ENCODE assay signal across 25 cellular contexts in the genomic region with DNA sequence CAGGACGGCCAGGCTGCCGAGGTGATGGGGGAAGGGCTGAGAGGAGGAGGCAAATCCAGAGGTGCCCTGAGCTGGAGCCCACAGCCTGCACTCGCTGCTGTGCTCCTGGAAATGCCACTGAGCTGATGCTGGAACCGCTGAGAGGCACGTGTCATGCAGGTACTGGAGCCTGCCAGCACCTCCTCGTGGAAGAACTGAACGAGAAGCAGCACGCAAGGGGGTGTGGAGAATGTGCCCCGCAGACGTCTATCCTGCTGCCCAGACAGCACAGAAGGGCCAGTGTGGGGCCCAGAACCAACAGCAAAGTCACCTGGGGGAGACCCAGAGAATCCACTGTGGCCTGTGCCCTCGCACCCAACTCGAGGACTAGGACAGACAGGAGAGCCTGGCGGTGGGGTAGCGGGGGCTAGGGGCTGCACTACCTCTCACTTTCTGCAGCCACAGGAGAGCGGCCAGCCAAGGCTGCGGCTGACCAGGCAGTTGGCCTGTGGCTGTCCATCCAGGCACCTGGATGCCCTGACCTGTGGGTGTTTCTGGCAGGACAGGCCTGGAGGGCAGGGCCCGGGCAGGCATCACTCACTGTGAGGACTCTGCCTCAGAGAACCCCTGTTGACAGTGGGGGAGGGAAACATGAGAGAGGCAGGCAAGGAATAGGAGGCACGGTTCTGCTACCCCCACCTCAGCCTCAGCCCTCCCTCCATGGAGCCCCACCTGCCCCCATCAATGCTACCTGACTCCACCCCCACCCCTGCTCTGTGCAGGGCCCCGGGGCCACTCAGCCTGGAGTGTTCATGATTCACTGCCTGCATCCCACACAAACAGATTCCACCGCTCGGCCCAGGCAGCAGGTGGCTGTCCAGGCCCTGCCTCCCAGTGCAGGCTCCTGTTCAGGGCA.
DNase-seq lines count a peak whose midpoint lies in the region; ATAC-seq and TF ChIP-seq lines count a peak whose summit lies in the region.
"Had no signal": no experiment of that assay in that cellular context is flagged by ENCODE, and none has a peak within 500 bp of the region (broad histone marks: within the 10 kb centered on the region; RNA-seq: fewer than 3 reads in every experiment).

No MANE protein-coding gene starts in this region.

- no peaks in the 10 kb centered on the region for H3K9me3 Mint-ChIP-seq in chondrocyte (ENCODE audit: low read depth)
- H3K9me3 Mint-ChIP-seq: activated B cell treated with CpG ODN at 0.5 μM for 24 hours; activated naive CD8-positive, alpha-beta T cell treated with anti-CD3 and anti-CD28 coated beads, Interleukin-2, amount 10 ng/mL, durations not matched to agents 7 days and 5 days; memory B cell; natural killer cell treated with Interleukin-12 subunit alpha and Interleukin-12 subunit beta and Interleukin-15 and Interleukin-18, amount 100 ng/mL, for 72 hours; stimulated activated memory B cell treated with anti-CD40 and anti-IgM and Interleukin-4, amounts not matched to agents 10 μg/mL and 1 μg/mL and 100 μg/mL, for 72 hours; T-helper 1 cell treated with Interleukin-12 subunit alpha and Interleukin-12 subunit beta and Interleukin-4 antibody, amounts not matched to agents 30 μg/mL and 1 μg/mL, for 36 hours had no signal

- 74% methylated on average over 21 of the region's 21 CpGs for WGBS in right cardiac atrium

- no peak for TF ChIP-seq CTCF in chondrocyte (IDR thresholded peaks at IDR 0.05)
- TF ChIP-seq CTCF in left lung (IDR thresholded peaks at IDR 0.05) = no peak
- no peak for TF ChIP-seq CTCF in upper lobe of right lung (IDR thresholded peaks at IDR 0.05)

- H3K27me3 Mint-ChIP-seq in chondrocyte (ENCODE audit: low read depth) = no peaks in the 10 kb centered on the region

- intact Hi-C loops in right cardiac atrium (cut with DNase I) = no loop called here
- intact Hi-C loops in left cardiac atrium (cut with DNase I) = no loop called here
- intact Hi-C loops in left lung (cut with DNase I) = no loop called here
- intact Hi-C loops in upper lobe of right lung (cut with DNase I) = no loop called here

- no peak overlapping the region for H3K27ac Mint-ChIP-seq in chondrocyte (ENCODE audit: unreplicated experiment)
- H3K27ac Mint-ChIP-seq: activated B cell treated with CpG ODN at 0.5 μM for 24 hours; activated naive CD8-positive, alpha-beta T cell treated with anti-CD3 and anti-CD28 coated beads, Interleukin-2, amount 10 ng/mL, durations not matched to agents 7 days and 5 days; memory B cell; natural killer cell treated with Interleukin-12 subunit alpha and Interleukin-12 subunit beta and Interleukin-15 and Interleukin-18, amount 100 ng/mL, for 72 hours; stimulated activated memory B cell treated with anti-CD40 and anti-IgM and Interleukin-4, amounts not matched to agents 10 μg/mL and 1 μg/mL and 100 μg/mL, for 72 hours; T-helper 1 cell treated with Interleukin-12 subunit alpha and Interleukin-12 subunit beta and Interleukin-4 antibody, amounts not matched to agents 30 μg/mL and 1 μg/mL, for 36 hours had no signal

- H3K4me3 ChIP-seq in right cardiac atrium (ENCODE audit: low read length) = no peak overlapping the region
- no peak overlapping the region for H3K4me3 ChIP-seq in left lung
- H3K4me3 ChIP-seq in upper lobe of right lung = no peak overlapping the region
- H3K4me3 ChIP-seq: dorsolateral prefrontal cortex, GM23248, prostate gland, upper lobe of left lung had no signal

- no peaks in the 10 kb centered on the region for H3K4me1 ChIP-seq in right cardiac atrium (ENCODE audit: control insufficient read depth, insufficient read depth, low read length)
- H3K4me1 ChIP-seq in left lung = no peaks in the 10 kb centered on the region
- no peaks in the 10 kb centered on the region for H3K4me1 ChIP-seq in upper lobe of right lung
- H3K4me1 ChIP-seq: prostate gland, upper lobe of left lung had no signal

- no peak overlapping the region for H3K27ac ChIP-seq in right cardiac atrium (ENCODE audit: low read length)
- H3K27ac ChIP-seq in left lung = no peak overlapping the region
- H3K27ac ChIP-seq in upper lobe of right lung = no peak overlapping the region
- H3K27ac ChIP-seq: brain microvascular endothelial cell, dorsolateral prefrontal cortex, GM23248, HL-60, prostate gland, upper lobe of left lung had no signal

- DNase-seq in right cardiac atrium (peak in 2 of 3 donors; percentile 31 to 35), left cardiac atrium (no peak), chondrocyte (ENCODE audit: low spot score) (peak; percentile 72), left lung (peak in 1 of 2 donors; percentile 27), upper lobe of right lung (peak; percentile 63), superior temporal gyrus (ENCODE audit: extremely low spot score) (no peak), NCI-H82 (lab: John Stamatoyannopoulos, UW) (no peak)
- DNase-seq: activated B cell treated with CpG ODN at 0.5 μM for 24 hours; activated CD8-positive, alpha-beta memory T cell treated with anti-CD3 and anti-CD28 coated beads for 24 hours; activated naive CD8-positive, alpha-beta T cell treated with anti-CD3 and anti-CD28 coated beads, Interleukin-2, amount 10 ng/mL, durations not matched to agents 7 days and 5 days; brain microvascular endothelial cell; C1 segment of cervical spinal cord; GM23248; NCI-H1694 treated with DMSO at 0.1 percent for 48 hours; NCI-H446 treated with DMSO at 0.1 percent for 48 hours had no signal

- H3K9me3 ChIP-seq in right cardiac atrium (ENCODE audit: control insufficient read depth, low read length) = no peaks in the 10 kb centered on the region
- no peaks in the 10 kb centered on the region for H3K9me3 ChIP-seq in left lung
- no peaks in the 10 kb centered on the region for H3K9me3 ChIP-seq in upper lobe of right lung
- H3K9me3 ChIP-seq: prostate gland, upper lobe of left lung had no signal

- peaks cover 20% of the 10 kb centered on the region for H3K4me1 Mint-ChIP-seq in chondrocyte (ENCODE audit: low read depth)
- H3K4me1 Mint-ChIP-seq: activated B cell treated with CpG ODN at 0.5 μM for 24 hours; activated naive CD8-positive, alpha-beta T cell treated with anti-CD3 and anti-CD28 coated beads, Interleukin-2, amount 10 ng/mL, durations not matched to agents 7 days and 5 days; IgD-negative memory B cell; memory B cell; stimulated activated memory B cell treated with anti-CD40 and anti-IgM and Interleukin-4, amounts not matched to agents 10 μg/mL and 1 μg/mL and 100 μg/mL, for 72 hours had no signal

- ATAC-seq in right cardiac atrium (no peak), left cardiac atrium (no peak), left lung (peak; percentile 29), upper lobe of right lung (no peak), HG02642 (IDR thresholded peaks at IDR 0.05; ENCODE audit: poor library complexity, unreplicated experiment) (no peak)
- ATAC-seq: natural killer cell treated with Interleukin-12 subunit alpha and Interleukin-12 subunit beta and Interleukin-15 and Interleukin-18, amount 100 ng/mL, for 72 hours; stimulated activated memory B cell treated with anti-CD40 and anti-IgM and Interleukin-4, amounts not matched to agents 10 μg/mL and 1 μg/mL and 100 μg/mL, for 72 hours had no signal

- H3K27me3 ChIP-seq in right cardiac atrium (ENCODE audit: control insufficient read depth, insufficient read depth) = no peaks in the 10 kb centered on the region
- peaks cover 0 to 11% of the 10 kb centered on the region in 2 donors for H3K27me3 ChIP-seq in left lung
- no peaks in the 10 kb centered on the region for H3K27me3 ChIP-seq in upper lobe of right lung
- H3K27me3 ChIP-seq: brain microvascular endothelial cell, dorsolateral prefrontal cortex, upper lobe of left lung had no signal

- no peaks in the 10 kb centered on the region for H3K36me3 Mint-ChIP-seq in chondrocyte (ENCODE audit: low read depth)
- H3K36me3 Mint-ChIP-seq: activated naive CD8-positive, alpha-beta T cell treated with anti-CD3 and anti-CD28 coated beads, Interleukin-2, amount 10 ng/mL, durations not matched to agents 7 days and 5 days; IgD-negative memory B cell; memory B cell; natural killer cell treated with Interleukin-12 subunit alpha and Interleukin-12 subunit beta and Interleukin-15 and Interleukin-18, amount 100 ng/mL, for 72 hours; stimulated activated memory B cell treated with anti-CD40 and anti-IgM and Interleukin-4, amounts not matched to agents 10 μg/mL and 1 μg/mL and 100 μg/mL, for 72 hours had no signal

- H3K4me3 Mint-ChIP-seq in chondrocyte (ENCODE audit: unreplicated experiment) = no peak overlapping the region
- H3K4me3 Mint-ChIP-seq: activated B cell treated with CpG ODN at 0.5 μM for 24 hours; activated naive CD8-positive, alpha-beta T cell treated with anti-CD3 and anti-CD28 coated beads, Interleukin-2, amount 10 ng/mL, durations not matched to agents 7 days and 5 days; IgD-negative memory B cell; memory B cell; natural killer cell treated with Interleukin-12 subunit alpha and Interleukin-12 subunit beta and Interleukin-15 and Interleukin-18, amount 100 ng/mL, for 72 hours; stimulated activated memory B cell treated with anti-CD40 and anti-IgM and Interleukin-4, amounts not matched to agents 10 μg/mL and 1 μg/mL and 100 μg/mL, for 72 hours; T-helper 1 cell treated with Interleukin-12 subunit alpha and Interleukin-12 subunit beta and Interleukin-4 antibody, amounts not matched to agents 30 μg/mL and 1 μg/mL, for 36 hours had no signal

- no peaks in the 10 kb centered on the region for H3K36me3 ChIP-seq in left lung
- H3K36me3 ChIP-seq in upper lobe of right lung = no peaks in the 10 kb centered on the region
- H3K36me3 ChIP-seq: brain microvascular endothelial cell, prostate gland, upper lobe of left lung had no signal

Comparison
In these comparisons a context has a peak if more than half of its experiments do, and no peak if none do; other contexts are left out.
1. DNase-seq: peak in right cardiac atrium (2 of 3), chondrocyte (single experiment) and upper lobe of right lung (single experiment); none in left cardiac atrium (single experiment), superior temporal gyrus (single experiment) and NCI-H82 (single experiment).